8 cellular contexts compared by ENCODE assay signal in genomic region chr3:69370156-69370944, GRCh38. TPM values are rescaled to one million over a fixed set of nuclear protein-coding genes. Genes with fewer than 3 reads are reported as not detected.
DNase-seq lines count a peak whose midpoint lies in the region; TF ChIP-seq lines count a peak whose summit lies in the region.
"Had no signal": no experiment of that assay in that cellular context is flagged by ENCODE, and none has a peak within 500 bp of the region (broad histone marks: within the 10 kb centered on the region; RNA-seq: fewer than 3 reads in every experiment).

No MANE protein-coding gene starts in this region.

- no peak for TF ChIP-seq POLR2A in stomach (IDR thresholded peaks at IDR 0.05)

- TF ChIP-seq EP300 in stomach (IDR thresholded peaks at IDR 0.05), result no peak

- H3K27ac Mint-ChIP-seq in immature natural killer cell, result peak overlapping the region; percentile 73 to 94 (median 89)
- H3K27ac Mint-ChIP-seq in Caco-2 (ENCODE audit: unreplicated experiment), result no peak overlapping the region
- H3K27ac Mint-ChIP-seq in mesothelial cell of epicardium, result no peak overlapping the region

- H3K36me3 ChIP-seq in adipocyte (ENCODE audit: control insufficient read depth, insufficient read depth, low read length, severe bottlenecking) (no peaks in the 10 kb centered on the region), stomach (no peaks in the 10 kb centered on the region), Caco-2 (ENCODE audit: control insufficient read depth, insufficient read depth, low read length) (no peaks in the 10 kb centered on the region)

- 32 to 49% (median 40%) methylated on average over 17 of the region's 17 CpGs for WGBS in stomach, 5 donors

- intact Hi-C loops in stomach (cut with DNase I; ENCODE audit: low total_unique reads), result no loop called here
- intact Hi-C loops in Caco-2 (cut with micrococcal nuclease; ENCODE audit: unreplicated experiment), result no loop called here

- BruUV-seq in Caco-2 (replicated peaks; lab: Mats Ljungman, UMichigan), result no TSS peak

- H3K4me1 ChIP-seq in adipocyte (ENCODE audit: control insufficient read depth, insufficient read depth, low read length) (no peaks in the 10 kb centered on the region), stomach (peaks cover 0 to 10% (median 4%) of the 10 kb centered on the region in 4 donors), Caco-2 (no peaks in the 10 kb centered on the region)

- TF ChIP-seq CTCF in stomach (IDR thresholded peaks at IDR 0.05) (no peak), Caco-2 (IDR thresholded peaks at IDR 0.05; ENCODE audit: insufficient read depth in 1 of 2, low read depth in 1 of 2, low read length in 1 of 2, severe bottlenecking in 1 of 2, unreplicated experiment in 1 of 2) (no peak), mesothelial cell of epicardium (IDR thresholded peaks at IDR 0.05; ENCODE audit: unreplicated experiment) (no peak)

- no peaks in the 10 kb centered on the region for H3K27me3 ChIP-seq in adipocyte (replicated peaks; ENCODE audit: control insufficient read depth, insufficient read depth, low read length)
- peaks cover 0 to 3% (median 0%) of the 10 kb centered on the region in 3 donors for H3K27me3 ChIP-seq in stomach
- no peaks in the 10 kb centered on the region for H3K27me3 ChIP-seq in Caco-2 (replicated peaks; ENCODE audit: control insufficient read depth, insufficient read depth, low read length)

- POLR2A ChIA-PET in Caco-2 (lab: Charles Lee), result no interaction called here

- H3K9me3 Mint-ChIP-seq in immature natural killer cell (no peaks in the 10 kb centered on the region), Caco-2 (ENCODE audit: unreplicated experiment) (no peaks in the 10 kb centered on the region), mesothelial cell of epicardium (no peaks in the 10 kb centered on the region)

- peak overlapping the region in 4 of 5 donors; percentile 4 to 60 (median 39) for H3K27ac ChIP-seq in stomach

- H3K9me3 ChIP-seq in adipocyte (ENCODE audit: control insufficient read depth, low read length), result no peaks in the 10 kb centered on the region
- H3K9me3 ChIP-seq in stomach, result no peaks in the 10 kb centered on the region
- H3K9me3 ChIP-seq in Caco-2, result no peaks in the 10 kb centered on the region

- peak overlapping the region; percentile 41 for H3K4me3 ChIP-seq in Jurkat, Clone E6-1 (ENCODE audit: low read length)
- H3K4me3 ChIP-seq in adipocyte (ENCODE audit: low read length) (no peak overlapping the region), stomach (peak overlapping the region in 1 of 4 donors; percentile 25), Caco-2 (ENCODE audit: low read depth, low read length) (no peak overlapping the region)

- H3K27me3 Mint-ChIP-seq in immature natural killer cell (ENCODE audit: low read depth in 3 of 3) (peaks cover 0 to 4% (median 2%) of the 10 kb centered on the region in 3 donors), Caco-2 (ENCODE audit: insufficient read depth, unreplicated experiment) (no peaks in the 10 kb centered on the region), mesothelial cell of epicardium (ENCODE audit: low read depth) (peaks cover 8% of the 10 kb centered on the region)

- H3K36me3 Mint-ChIP-seq in immature natural killer cell (peaks cover 0 to 8% (median 4%) of the 10 kb centered on the region in 3 donors), Caco-2 (ENCODE audit: insufficient read depth, unreplicated experiment) (no peaks in the 10 kb centered on the region), mesothelial cell of epicardium (no peaks in the 10 kb centered on the region)

- H3K4me3 Mint-ChIP-seq in immature natural killer cell (peak overlapping the region; percentile 55 to 88 (median 83)), Caco-2 (ENCODE audit: unreplicated experiment) (no peak overlapping the region), mesothelial cell of epicardium (no peak overlapping the region)

- peak; percentile 83 for DNase-seq in Jurkat, Clone E6-1 (ENCODE audit: low read depth, low spot score)
- DNase-seq in adipocyte (ENCODE audit: low read depth) (peak; percentile 85), immature natural killer cell (peak; percentile 40 to 56 (median 49)), stomach (peak; percentile 74), DMS153 (lab: John Stamatoyannopoulos, UW) (no peak), Caco-2 (no peak), mesothelial cell of epicardium (ENCODE audit: low spot score in 2 of 2, unreplicated experiment in 2 of 2) (no peak)
- DNase-seq: NCI-H226 had no signal

- H3K9ac ChIP-seq in adipocyte (ENCODE audit: low read length), result no peak overlapping the region

- CTCF ChIA-PET in Caco-2 (lab: Charles Lee), result no interaction called here

- peaks cover 53 to 63% of the 10 kb centered on the region in 2 donors for H3K4me1 Mint-ChIP-seq in immature natural killer cell
- H3K4me1 Mint-ChIP-seq in Caco-2 (ENCODE audit: low read depth, unreplicated experiment), result no peaks in the 10 kb centered on the region
- H3K4me1 Mint-ChIP-seq in mesothelial cell of epicardium, result no peaks in the 10 kb centered on the region

RNA-seq across cellular contexts. Expression of gene FRMD4B, which starts 15.5 kb away (rescaled TPM):
- 9.7 TPM for polyA plus RNA-seq in Jurkat, Clone E6-1 (2012; ENCODE audit: insufficient read depth, insufficient read length)
- polyA plus RNA-seq in immature natural killer cell (10 to 100 TPM in 1 of 3 donors, 1 to 10 TPM in 2; 1.3 to 16.1 (median 5.4) TPM), stomach (10 to 100 TPM in 1 of 3 donors, 1 to 10 TPM in 2; 5.2 to 17.7 (median 8.2) TPM)
- total RNA-seq in stomach (10 to 100 TPM in 4 of 5 donors, 1 to 10 TPM in 1; 5.3 to 35.6 (median 28.8) TPM), Caco-2 (2022) (43.2 and 47.5 TPM in 2 replicates), mesothelial cell of epicardium (140 to 149 TPM (median 148 TPM) in 3 replicates)

Comparison
In these comparisons a context has a peak if more than half of its experiments do, and no peak if none do; other contexts are left out.
1. DNase-seq: peak in Jurkat, Clone E6-1 (single experiment), adipocyte (single experiment), immature natural killer cell (3 of 3) and stomach (single experiment); none in DMS153 (single experiment), Caco-2 (0 of 2) and mesothelial cell of epicardium (0 of 2).
2. H3K27ac Mint-ChIP-seq: peak in immature natural killer cell (6 of 6); none in Caco-2 (single experiment) and mesothelial cell of epicardium (single experiment).
3. H3K4me3 Mint-ChIP-seq: peak in immature natural killer cell (5 of 5); none in Caco-2 (single experiment) and mesothelial cell of epicardium (single experiment).